ENCODE assay signal across 24 cellular contexts in the genomic region with DNA sequence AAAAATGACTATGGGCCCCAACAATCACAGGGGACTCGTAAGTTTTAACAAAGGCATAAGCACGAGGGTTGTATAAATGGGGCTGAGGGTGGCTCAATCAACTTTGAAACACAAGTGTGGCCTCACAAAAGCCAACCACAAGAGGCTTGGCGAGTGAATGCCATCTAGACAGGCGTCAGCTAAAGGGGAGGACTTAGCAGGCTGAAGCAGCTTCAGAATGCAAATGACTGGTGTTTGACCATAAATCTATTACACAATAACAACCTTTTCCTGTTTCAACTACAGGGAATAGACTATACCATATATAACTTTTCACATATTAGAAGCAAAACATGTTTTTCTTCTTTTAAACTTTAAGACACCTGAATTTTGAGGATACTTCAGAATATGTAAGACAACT.
A peak's percentile ranks its signal among the peaks of the same experiment; 100 is the strongest.
DNase-seq lines count a peak whose midpoint lies in the region; ATAC-seq and TF ChIP-seq lines count a peak whose summit lies in the region.
"Had no signal": no experiment of that assay in that cellular context is flagged by ENCODE, and none has a peak within 500 bp of the region (broad histone marks: within the 10 kb centered on the region; RNA-seq: fewer than 3 reads in every experiment).

No MANE protein-coding gene starts in this region.

- no peaks in the 10 kb centered on the region for H3K4me1 Mint-ChIP-seq in GM23338
- H3K4me1 Mint-ChIP-seq: CD4-positive, CD25-positive, alpha-beta regulatory T cell; stimulated activated naive CD8-positive, alpha-beta T cell treated with anti-CD3 and anti-CD28 coated beads, Interleukin-15, amount 100 ng/mL, for 72 hours; T-cell had no signal

- H2AFZ ChIP-seq in GM23338 (peak overlapping the region; percentile 33; the same call in 1 of the 2 replicates), Karpas-422 (ENCODE audit: low read length) (peak overlapping the region; percentile 82)
- H2AFZ ChIP-seq: GM23248 had no signal

- no peaks in the 10 kb centered on the region for H3K27me3 ChIP-seq in GM23338 (ENCODE audit: insufficient read depth)
- H3K27me3 ChIP-seq in Karpas-422 (ENCODE audit: low read length) = no peaks in the 10 kb centered on the region
- H3K27me3 ChIP-seq: brain microvascular endothelial cell, sigmoid colon, tibial artery had no signal

- H3K27ac ChIP-seq in GM23338 (ENCODE audit: low read depth) (no peak overlapping the region), Karpas-422 (ENCODE audit: low read length) (no peak overlapping the region)
- H3K27ac ChIP-seq: brain microvascular endothelial cell, GM23248, sigmoid colon, tibial artery had no signal

- no peaks in the 10 kb centered on the region for H3K79me2 ChIP-seq in GM23338 (replicated peaks; ENCODE audit: insufficient read depth)
- H3K79me2 ChIP-seq in Karpas-422 (ENCODE audit: low read length) = no peaks in the 10 kb centered on the region

- no peak for TF ChIP-seq CTCF in GM23338 (conservative IDR thresholded peaks at IDR 0.05; ENCODE audit: low read depth in 2 of 2)

- no peak overlapping the region for H3K4me3 Mint-ChIP-seq in GM23338
- H3K4me3 Mint-ChIP-seq: CD4-positive, CD25-positive, alpha-beta regulatory T cell; stimulated activated naive CD8-positive, alpha-beta T cell treated with anti-CD3 and anti-CD28 coated beads, Interleukin-15, amount 100 ng/mL, for 72 hours; T-cell had no signal

- H3K4me3 ChIP-seq in GM23338 (no peak overlapping the region), Karpas-422 (ENCODE audit: low read length) (no peak overlapping the region)
- H3K4me3 ChIP-seq: GM23248, lung, sigmoid colon, tibial artery had no signal

- no peaks in the 10 kb centered on the region for H3K9me3 ChIP-seq in Karpas-422 (ENCODE audit: low read length)
- H3K9me3 ChIP-seq: sigmoid colon, tibial artery had no signal

- H3K9me3 Mint-ChIP-seq in GM23338 = no peaks in the 10 kb centered on the region
- H3K9me3 Mint-ChIP-seq in activated naive CD4-positive, alpha-beta T cell treated with anti-CD3 and anti-CD28 coated beads, Interleukin-2, amount 50 U/mL, for 72 hours = peaks cover 0 to 17% of the 10 kb centered on the region in 2 donors

- no peaks in the 10 kb centered on the region; the same call in 1 of the 2 replicates for H3K4me1 ChIP-seq in GM23338 (ENCODE audit: insufficient read depth)
- H3K4me1 ChIP-seq in Karpas-422 (ENCODE audit: low read length) = no peaks in the 10 kb centered on the region
- H3K4me1 ChIP-seq: sigmoid colon, tibial artery had no signal

- no peaks in the 10 kb centered on the region for H3K9me2 ChIP-seq in GM23338 (ENCODE audit: insufficient read depth)
- H3K9me2 ChIP-seq in Karpas-422 (replicated peaks; ENCODE audit: insufficient read depth, low read length) = no peaks in the 10 kb centered on the region

- H4K20me1 ChIP-seq in GM23338 (replicated peaks; ENCODE audit: insufficient read depth) = no peaks in the 10 kb centered on the region
- no peaks in the 10 kb centered on the region for H4K20me1 ChIP-seq in Karpas-422 (ENCODE audit: insufficient read depth, low read depth, low read length)

- no peak overlapping the region for H3K4me2 ChIP-seq in GM23338
- H3K4me2 ChIP-seq in Karpas-422 (ENCODE audit: low read depth, low read length, poor library complexity, severe bottlenecking) = no peak overlapping the region

- no peak overlapping the region for H3K27ac Mint-ChIP-seq in GM23338
- H3K27ac Mint-ChIP-seq in activated naive CD4-positive, alpha-beta T cell treated with anti-CD3 and anti-CD28 coated beads, Interleukin-2, amount 50 U/mL, for 72 hours = no peak overlapping the region
- H3K27ac Mint-ChIP-seq: CD4-positive, CD25-positive, alpha-beta regulatory T cell; progenitor cell of endocrine pancreas; stimulated activated naive CD8-positive, alpha-beta T cell treated with anti-CD3 and anti-CD28 coated beads, Interleukin-15, amount 100 ng/mL, for 72 hours; T-cell had no signal

- no peak overlapping the region for H3K9ac ChIP-seq in Karpas-422 (ENCODE audit: low read length)
- H3K9ac ChIP-seq: GM23248 had no signal

- peaks cover 2% of the 10 kb centered on the region for H3K27me3 Mint-ChIP-seq in GM23338 (ENCODE audit: insufficient read depth, low read depth, poor library complexity)
- H3K27me3 Mint-ChIP-seq: CD4-positive, CD25-positive, alpha-beta regulatory T cell; progenitor cell of endocrine pancreas; stimulated activated naive CD8-positive, alpha-beta T cell treated with anti-CD3 and anti-CD28 coated beads, Interleukin-15, amount 100 ng/mL, for 72 hours; T-cell had no signal

- H3K36me3 Mint-ChIP-seq in GM23338 (ENCODE audit: low read depth) = no peaks in the 10 kb centered on the region
- H3K36me3 Mint-ChIP-seq in activated naive CD4-positive, alpha-beta T cell treated with anti-CD3 and anti-CD28 coated beads, Interleukin-2, amount 50 U/mL, for 72 hours = no peaks in the 10 kb centered on the region
- H3K36me3 Mint-ChIP-seq: CD4-positive, CD25-positive, alpha-beta regulatory T cell; T-cell had no signal

- DNase-seq in GM23338 (ENCODE audit: low spot score) = no peak
- no peak for DNase-seq in Karpas-422
- peak; percentile 49 for DNase-seq in NOMO-1 treated with dmso at 0.1 percent for 144 hours (lab: John Stamatoyannopoulos, UW; ENCODE audit: unreplicated experiment)
- DNase-seq in left kidney (ENCODE audit: low read depth, low spot score) = peak; percentile 8
- no peak for DNase-seq in activated naive CD4-positive, alpha-beta T cell treated with anti-CD3 and anti-CD28 coated beads, Interleukin-2, amount 50 U/mL, for 72 hours (ENCODE audit: low spot score in 2 of 2)
- DNase-seq in activated naive CD4-positive, alpha-beta T cell treated with Interleukin-2 at 50 U/mL for 16 hours = no peak
- DNase-seq: activated CD4-positive, CD25-positive, alpha-beta regulatory T cell treated with anti-CD3 and anti-CD28 coated beads, Interleukin-2, amount 50 U/mL, for 72 hours; activated gamma-delta T cell treated with Interleukin-2 at 50 U/mL for 16 hours; activated T-cell treated with anti-CD3 and anti-CD28 coated beads, Interleukin-2, amount 50 U/mL, for 1 hour; brain microvascular endothelial cell; CD4-positive, CD25-positive, alpha-beta regulatory T cell; effector CD4-positive, alpha-beta T cell; GM23248; NCI-H1417 treated with DMSO at 0.1 percent for 48 hours; NCI-H2171 treated with DMSO at 0.1 percent for 48 hours; NCI-H526 treated with DMSO at 0.1 percent for 48 hours; sigmoid colon; stimulated activated CD4-positive, alpha-beta T cell treated with anti-CD3 and anti-CD28 coated beads, Interleukin-15, amount 100 ng/mL, for 24 hours; stimulated activated naive CD8-positive, alpha-beta T cell treated with anti-CD3 and anti-CD28 coated beads, Interleukin-15, amount 100 ng/mL, for 72 hours; T-cell; tibial artery had no signal

- ATAC-seq in GM23338 (no peak; the same call in 2 of the 3 replicates), GM21526 (IDR thresholded peaks at IDR 0.05; ENCODE audit: low FRiP score, unreplicated experiment) (no peak)
- ATAC-seq in activated naive CD4-positive, alpha-beta T cell treated with anti-CD3 and anti-CD28 coated beads, Interleukin-2, amount 50 U/mL, for 72 hours = no peak
- ATAC-seq: stimulated activated naive CD8-positive, alpha-beta T cell treated with anti-CD3 and anti-CD28 coated beads, Interleukin-15, amount 100 ng/mL, for 72 hours; T-cell had no signal

- no peaks in the 10 kb centered on the region for H3F3A ChIP-seq in GM23338 (replicated peaks; ENCODE audit: low read depth)

- H3K36me3 ChIP-seq in GM23338 (ENCODE audit: insufficient read depth) (no peaks in the 10 kb centered on the region), Karpas-422 (ENCODE audit: insufficient read depth, low read length) (no peaks in the 10 kb centered on the region)
- H3K36me3 ChIP-seq: brain microvascular endothelial cell, sigmoid colon, tibial artery had no signal

TF ChIP-seq in GM23338, 12 proteins besides CTCF, POLR2A, EP300 and RAD21 (continues in another document):
- TF ChIP-seq JUNB (IDR thresholded peaks at IDR 0.05; ENCODE audit: unreplicated experiment) (no peak), REST (IDR thresholded peaks at IDR 0.05; ENCODE audit: unreplicated experiment) (no peak), NANOG (IDR thresholded peaks at IDR 0.05; ENCODE audit: borderline replicate concordance) (no peak), ZNF331 (CRISPR knock-in tag; IDR thresholded peaks at IDR 0.05; ENCODE audit: low read depth) (no peak), EZH2phosphoT487 (IDR thresholded peaks at IDR 0.05; ENCODE audit: unreplicated experiment) (no peak), STAT1 (IDR thresholded peaks at IDR 0.05; ENCODE audit: unreplicated experiment) (no peak)
- TF ChIP-seq, protein P1, sequence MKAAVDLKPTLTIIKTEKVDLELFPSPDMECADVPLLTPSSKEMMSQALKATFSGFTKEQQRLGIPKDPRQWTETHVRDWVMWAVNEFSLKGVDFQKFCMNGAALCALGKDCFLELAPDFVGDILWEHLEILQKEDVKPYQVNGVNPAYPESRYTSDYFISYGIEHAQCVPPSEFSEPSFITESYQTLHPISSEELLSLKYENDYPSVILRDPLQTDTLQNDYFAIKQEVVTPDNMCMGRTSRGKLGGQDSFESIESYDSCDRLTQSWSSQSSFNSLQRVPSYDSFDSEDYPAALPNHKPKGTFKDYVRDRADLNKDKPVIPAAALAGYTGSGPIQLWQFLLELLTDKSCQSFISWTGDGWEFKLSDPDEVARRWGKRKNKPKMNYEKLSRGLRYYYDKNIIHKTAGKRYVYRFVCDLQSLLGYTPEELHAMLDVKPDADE (IDR thresholded peaks at IDR 0.05) = no peak

Comparison
In these comparisons a context has a peak if more than half of its experiments do, and no peak if none do; other contexts are left out.
1. DNase-seq: peak in NOMO-1 treated with dmso at 0.1 percent for 144 hours (single experiment) and left kidney (single experiment); none in GM23338 (single experiment), Karpas-422 (single experiment), activated naive CD4-positive, alpha-beta T cell treated with anti-CD3 and anti-CD28 coated beads, Interleukin-2, amount 50 U/mL, for 72 hours (0 of 2) and activated naive CD4-positive, alpha-beta T cell treated with Interleukin-2 at 50 U/mL for 16 hours (single experiment).